In genomic region chr16:49021136-49021535, GRCh38 we compare ENCODE assay signal across 10 cellular contexts.
A peak's percentile ranks its signal among the peaks of the same experiment; 100 is the strongest.
DNase-seq lines count a peak whose midpoint lies in the region; ATAC-seq, FAIRE-seq and TF ChIP-seq lines count a peak whose summit lies in the region.
"Had no signal": no experiment of that assay in that cellular context is flagged by ENCODE, and none has a peak within 500 bp of the region (broad histone marks: within the 10 kb centered on the region; RNA-seq: fewer than 3 reads in every experiment).

No MANE protein-coding gene starts in this region.

- no peak overlapping the region for H3K23ac ChIP-seq in H9 (ENCODE audit: insufficient read length, low read depth, low read length)

- H3K9ac ChIP-seq in HUES48 (ENCODE audit: low read depth, low read length) = no peak overlapping the region
- H3K9ac ChIP-seq in H9 (ENCODE audit: extremely low read depth, insufficient read length, low read length) = no peak overlapping the region
- no peak overlapping the region for H3K9ac ChIP-seq in endodermal cell (ENCODE audit: extremely low read depth, low read length, poor library complexity, severe bottlenecking)

- intact Hi-C loops in heart left ventricle (cut with DNase I) = no loop called here

- DNase-seq in Daoy (ENCODE audit: low read depth) = peak; percentile 28
- DNase-seq in cerebellum (ENCODE audit: low spot score) = peak; percentile 76
- peak; percentile 18 for DNase-seq in nephron progenitor cell
- no peak for DNase-seq in GM19239 (ENCODE audit: insufficient read length, low spot score)
- DNase-seq in heart left ventricle = no peak
- DNase-seq in H9 = no peak
- no peak for DNase-seq in endodermal cell
- DNase-seq: amniotic stem cell, NCI-H446 treated with DMSO at 0.1 percent for 48 hours had no signal

- H3K27me3 ChIP-seq in HUES48 (ENCODE audit: control insufficient read depth, insufficient read depth, low read length) (no peaks in the 10 kb centered on the region), heart left ventricle (no peaks in the 10 kb centered on the region), H9 (ENCODE audit: insufficient read depth, low read length) (no peaks in the 10 kb centered on the region), endodermal cell (ENCODE audit: control insufficient read depth, insufficient read depth, low read length, poor library complexity, severe bottlenecking) (no peaks in the 10 kb centered on the region)

- no peak overlapping the region for H4K5ac ChIP-seq in H9 (ENCODE audit: insufficient read length, low read depth, low read length)

- H3K4me3 ChIP-seq in HUES48 (ENCODE audit: low read depth, low read length) (no peak overlapping the region), heart left ventricle (no peak overlapping the region), endodermal cell (ENCODE audit: low read length) (no peak overlapping the region)

- H2BK5ac ChIP-seq in H9 (ENCODE audit: insufficient read length, low read length) = no peak overlapping the region

- H3K36me3 Mint-ChIP-seq in nephron progenitor cell (ENCODE audit: low read depth) (no peaks in the 10 kb centered on the region), H9 (ENCODE audit: insufficient read depth in 1 of 3, low read depth in 3 of 3) (no peaks in the 10 kb centered on the region), endodermal cell (ENCODE audit: low read depth) (no peaks in the 10 kb centered on the region)

- no peak overlapping the region for H2BK12ac ChIP-seq in H9 (ENCODE audit: insufficient read length, low read depth, low read length)

- H4K20me1 ChIP-seq in H9 (ENCODE audit: control insufficient read depth, insufficient read depth, insufficient read length) = no peaks in the 10 kb centered on the region

- H3K23me2 ChIP-seq in H9 (ENCODE audit: insufficient read length, low read depth, low read length, poor library complexity, severe bottlenecking) = no peaks in the 10 kb centered on the region

- H3K27me3 Mint-ChIP-seq in nephron progenitor cell (ENCODE audit: low read depth, poor library complexity) (peaks cover 13% of the 10 kb centered on the region), H9 (ENCODE audit: low read depth) (peaks cover 2% of the 10 kb centered on the region), endodermal cell (ENCODE audit: insufficient read depth) (no peaks in the 10 kb centered on the region)

- H2BK20ac ChIP-seq in H9 (ENCODE audit: low read depth, low read length, poor library complexity, severe bottlenecking) = no peak overlapping the region

- H4K91ac ChIP-seq in H9 (ENCODE audit: insufficient read length, low read depth, low read length) = no peak overlapping the region

- H3K27ac ChIP-seq in HUES48 (ENCODE audit: low read depth, low read length) = peak overlapping the region; percentile 54
- H3K27ac ChIP-seq in heart left ventricle = peak overlapping the region in 1 of 12 donors; percentile 35
- H3K27ac ChIP-seq in H9 (ENCODE audit: insufficient read length, low read depth, low read length) = no peak overlapping the region
- H3K27ac ChIP-seq in endodermal cell (ENCODE audit: low read depth, low read length) = no peak overlapping the region

- H3K36me3 ChIP-seq in HUES48 (ENCODE audit: control insufficient read depth, insufficient read depth, low read length) = no peaks in the 10 kb centered on the region
- no peaks in the 10 kb centered on the region for H3K36me3 ChIP-seq in heart left ventricle
- H3K36me3 ChIP-seq in endodermal cell (ENCODE audit: control insufficient read depth, insufficient read depth, low read length) = no peaks in the 10 kb centered on the region

- no peak for TF ChIP-seq POLR2A in heart left ventricle (IDR thresholded peaks at IDR 0.05)

- H3K4me2 ChIP-seq in H9 (ENCODE audit: insufficient read depth, insufficient read length, low read length) = no peak overlapping the region

- no peak overlapping the region for H3K14ac ChIP-seq in H9 (ENCODE audit: insufficient read depth, low read length)

- H2AK5ac ChIP-seq in H9 (ENCODE audit: insufficient read length, low read length) = no peak overlapping the region

- 43 to 61% (median 55%) methylated on average over 9 of the region's 9 CpGs for WGBS in heart left ventricle, 4 donors
- no CpG with 5 or more reads among the region's 9 CpGs for WGBS in H9 (ENCODE audit: extremely low coverage, insufficient read length, low lambda C conversion rate)
- WGBS in endodermal cell (ENCODE audit: insufficient coverage in 1 of 2, insufficient read length in 1 of 2), 2 experiments = 57 to 65% methylated on average over 9 of the region's 9 CpGs

- H3K9me3 ChIP-seq in HUES48 (ENCODE audit: control insufficient read depth, insufficient read depth, low read length) (no peaks in the 10 kb centered on the region), heart left ventricle (no peaks in the 10 kb centered on the region), H9 (ENCODE audit: control insufficient read depth, low read depth, low read length) (no peaks in the 10 kb centered on the region), endodermal cell (ENCODE audit: control insufficient read depth, low read length) (no peaks in the 10 kb centered on the region)

- no peak overlapping the region for H3K18ac ChIP-seq in H9 (ENCODE audit: insufficient read length, low read depth, low read length)

- no peaks in the 10 kb centered on the region for H3K79me2 ChIP-seq in H9 (ENCODE audit: insufficient read depth, low read length)

- H2BK120ac ChIP-seq in H9 (ENCODE audit: low read depth, low read length, poor library complexity, severe bottlenecking) = no peak overlapping the region

- H4K8ac ChIP-seq in H9 (replicated peaks; ENCODE audit: insufficient read length, low read depth, low read length) = no peak overlapping the region

- H3T11ph ChIP-seq in H9 (ENCODE audit: low read length) = no peak overlapping the region

- ATAC-seq in heart left ventricle = no peak

- H3K27ac Mint-ChIP-seq in nephron progenitor cell = no peak overlapping the region
- H3K27ac Mint-ChIP-seq in H9 = no peak overlapping the region; a peak in 1 of 7 replicates
- H3K27ac Mint-ChIP-seq in endodermal cell = no peak overlapping the region

- H3K4me3 Mint-ChIP-seq in nephron progenitor cell (peak overlapping the region; percentile 19), H9 (no peak overlapping the region), endodermal cell (no peak overlapping the region)

- H3K4me1 Mint-ChIP-seq in nephron progenitor cell (peaks cover 78% of the 10 kb centered on the region), H9 (peaks cover 54 to 60% of the 10 kb centered on the region in 2 experiments), endodermal cell (peaks cover 20% of the 10 kb centered on the region)

- H3K4me1 ChIP-seq in HUES48 (ENCODE audit: control insufficient read depth, insufficient read depth, low read length) (peaks cover 53% of the 10 kb centered on the region), heart left ventricle (peaks cover 0 to 4% (median 0%) of the 10 kb centered on the region in 12 donors), H9 (ENCODE audit: insufficient read depth, low read length) (peaks cover 18% of the 10 kb centered on the region), endodermal cell (ENCODE audit: control insufficient read depth, insufficient read depth, low read length) (peaks cover 4% of the 10 kb centered on the region)

- H2BK15ac ChIP-seq in H9 (ENCODE audit: low read depth, low read length) = no peak overlapping the region

- no peak overlapping the region for H3K4ac ChIP-seq in H9 (ENCODE audit: low read depth, low read length)

- no peaks in the 10 kb centered on the region for H3K79me1 ChIP-seq in H9 (ENCODE audit: insufficient read depth, low read depth, low read length, poor library complexity, severe bottlenecking)

- peaks cover 5% of the 10 kb centered on the region for H3K9me3 Mint-ChIP-seq in nephron progenitor cell
- no peaks in the 10 kb centered on the region for H3K9me3 Mint-ChIP-seq in H9
- no peaks in the 10 kb centered on the region for H3K9me3 Mint-ChIP-seq in endodermal cell

- no peak for FAIRE-seq in GM19239 (lab: Jason Lieb, UNC)

- H2AFZ ChIP-seq in H9 (ENCODE audit: low read length) = no peak overlapping the region

- H3K56ac ChIP-seq in H9 (ENCODE audit: insufficient read length, low read depth, low read length) = no peak overlapping the region

- TF ChIP-seq CTCF in nephron progenitor cell (IDR thresholded peaks at IDR 0.05) (no peak), heart left ventricle (IDR thresholded peaks at IDR 0.05) (no peak), H9 (conservative IDR thresholded peaks at IDR 0.05) (no peak), endodermal cell (conservative IDR thresholded peaks at IDR 0.05) (no peak)

Comparison
In these comparisons a context has a peak if more than half of its experiments do, and no peak if none do; other contexts are left out.
1. DNase-seq: peak in Daoy (single experiment), cerebellum (single experiment) and nephron progenitor cell (single experiment); none in GM19239 (single experiment), heart left ventricle (0 of 5), H9 (single experiment) and endodermal cell (single experiment).